In genomic region chr9:38226491-38226951, GRCh38 we compare ENCODE assay signal across 8 cellular contexts.
DNase-seq lines count a peak whose midpoint lies in the region; ATAC-seq and TF ChIP-seq lines count a peak whose summit lies in the region.

No MANE protein-coding gene starts in this region.

- no peak overlapping the region for H3K27ac Mint-ChIP-seq in activated CD8-positive, alpha-beta T cell treated with anti-CD3 and anti-CD28 coated beads, Interleukin-2, amount 10 ng/mL, durations not matched to agents 7 days and 5 days
- H3K27ac Mint-ChIP-seq in natural killer cell, result peak overlapping the region; percentile 48 to 81

- intact Hi-C loops in natural killer cell (cut with micrococcal nuclease), result loop anchor here (2.0 to 10.0 kb wide), 2 partner anchors 66 to 132 kb away; no protein-coding TSS in a partner anchor

- H3K4me3 Mint-ChIP-seq in activated CD8-positive, alpha-beta T cell treated with anti-CD3 and anti-CD28 coated beads, Interleukin-2, amount 10 ng/mL, durations not matched to agents 7 days and 5 days, result peak overlapping the region; percentile 34
- peak overlapping the region; percentile 89 for H3K4me3 Mint-ChIP-seq in natural killer cell

- peaks cover 20% of the 10 kb centered on the region for H3K4me1 Mint-ChIP-seq in activated CD8-positive, alpha-beta T cell treated with anti-CD3 and anti-CD28 coated beads, Interleukin-2, amount 10 ng/mL, durations not matched to agents 7 days and 5 days (ENCODE audit: low read depth)
- peaks cover 28 to 45% of the 10 kb centered on the region in 2 donors for H3K4me1 Mint-ChIP-seq in natural killer cell

- H3K27me3 Mint-ChIP-seq in activated CD8-positive, alpha-beta T cell treated with anti-CD3 and anti-CD28 coated beads, Interleukin-2, amount 10 ng/mL, durations not matched to agents 7 days and 5 days (ENCODE audit: low read depth), result peaks cover 7% of the 10 kb centered on the region
- no peaks in the 10 kb centered on the region for H3K27me3 Mint-ChIP-seq in natural killer cell (ENCODE audit: low read depth in 2 of 2)

- POLR2A ChIA-PET in activated CD8-positive, alpha-beta T cell treated with anti-CD3 and anti-CD28 coated beads, Interleukin-2, amount 10 ng/mL, durations not matched to agents 7 days and 5 days (lab: Charles Lee), result no interaction called here

- CTCF ChIA-PET in activated CD8-positive, alpha-beta T cell treated with anti-CD3 and anti-CD28 coated beads, Interleukin-2, amount 10 ng/mL, durations not matched to agents 7 days and 5 days (lab: Charles Lee), result no interaction called here

- no peaks in the 10 kb centered on the region for H3K9me3 Mint-ChIP-seq in activated CD8-positive, alpha-beta T cell treated with anti-CD3 and anti-CD28 coated beads, Interleukin-2, amount 10 ng/mL, durations not matched to agents 7 days and 5 days (ENCODE audit: insufficient read depth)
- peaks cover 0 to 5% of the 10 kb centered on the region in 2 donors for H3K9me3 Mint-ChIP-seq in natural killer cell

- no peak for TF ChIP-seq CTCF in natural killer cell (IDR thresholded peaks at IDR 0.05)
- no peak for TF ChIP-seq CTCF in GM13976 (IDR thresholded peaks at IDR 0.05; ENCODE audit: borderline replicate concordance, control extremely low read depth, extremely low read depth, insufficient read depth, missing control alignments)

- in situ Hi-C loops in GM13976 (cut with MboI; ENCODE audit: low sequenced_read_pairs, unreplicated experiment), result no loop called here

- no peaks in the 10 kb centered on the region for H3K36me3 Mint-ChIP-seq in activated CD8-positive, alpha-beta T cell treated with anti-CD3 and anti-CD28 coated beads, Interleukin-2, amount 10 ng/mL, durations not matched to agents 7 days and 5 days (ENCODE audit: low read depth)
- peaks cover 15% of the 10 kb centered on the region for H3K36me3 Mint-ChIP-seq in natural killer cell

- ATAC-seq in activated CD8-positive, alpha-beta T cell treated with anti-CD3 and anti-CD28 coated beads, Interleukin-2, amount 10 ng/mL, durations not matched to agents 7 days and 5 days, result no peak
- peak in 2 of 3 donors; percentile 14 to 16 for ATAC-seq in natural killer cell
- no peak for ATAC-seq in GM19324 (IDR thresholded peaks at IDR 0.05; ENCODE audit: low FRiP score, unreplicated experiment)

- DNase-seq in DMS 273 (lab: John Stamatoyannopoulos, UW; ENCODE audit: unreplicated experiment), result peak; percentile 24
- no peak for DNase-seq in DMS 273 treated with DMSO at 0.1 percent for 48 hours (lab: John Stamatoyannopoulos, UW)
- peak; percentile 52 for DNase-seq in NCI-H1694 treated with DMSO at 0.1 percent for 48 hours (lab: John Stamatoyannopoulos, UW)
- no peak for DNase-seq in activated CD8-positive, alpha-beta T cell treated with anti-CD3 and anti-CD28 coated beads, Interleukin-2, amount 10 ng/mL, durations not matched to agents 7 days and 5 days
- no peak for DNase-seq in natural killer cell
- no peak for DNase-seq in activated effector memory CD4-positive, alpha-beta T cell treated with anti-CD3 and anti-CD28 coated beads, Interleukin-2, amount 50 U/mL, for 16 hours
- no peak for DNase-seq in GM13976 (ENCODE audit: low spot score)

Comparison
In these comparisons a context has a peak if more than half of its experiments do, and no peak if none do; other contexts are left out.
1. DNase-seq: peak in DMS 273 (single experiment) and NCI-H1694 treated with DMSO at 0.1 percent for 48 hours (single experiment); none in DMS 273 treated with DMSO at 0.1 percent for 48 hours (single experiment), activated CD8-positive, alpha-beta T cell treated with anti-CD3 and anti-CD28 coated beads, Interleukin-2, amount 10 ng/mL, durations not matched to agents 7 days and 5 days (single experiment), natural killer cell (single experiment), activated effector memory CD4-positive, alpha-beta T cell treated with anti-CD3 and anti-CD28 coated beads, Interleukin-2, amount 50 U/mL, for 16 hours (single experiment) and GM13976 (single experiment).
2. ATAC-seq: peak in natural killer cell (2 of 3); none in activated CD8-positive, alpha-beta T cell treated with anti-CD3 and anti-CD28 coated beads, Interleukin-2, amount 10 ng/mL, durations not matched to agents 7 days and 5 days (single experiment) and GM19324 (single experiment).